ENCODE assay signal across 14 cellular contexts in genomic region chr9:23563497-23563896, GRCh38.
"Had no signal": no experiment of that assay in that cellular context is flagged by ENCODE, and none has a peak within 500 bp of the region (broad histone marks: within the 10 kb centered on the region; RNA-seq: fewer than 3 reads in every experiment).

No MANE protein-coding gene starts in this region.

- H3K27me3 Mint-ChIP-seq: activated CD4-positive, alpha-beta memory T cell treated with anti-CD3 and anti-CD28 coated beads, Interleukin-2, amount 10 ng/mL, durations not matched to agents 7 days and 5 days; activated CD4-positive, alpha-beta T cell treated with anti-CD3 and anti-CD28 coated beads for 36 hours; activated naive CD8-positive, alpha-beta T cell treated with anti-CD3 and anti-CD28 coated beads, Interleukin-2, amount 10 ng/mL, durations not matched to agents 7 days and 5 days; central memory CD8-positive, alpha-beta T cell; naive thymus-derived CD8-positive, alpha-beta T cell; T-cell had no signal

- H3K36me3 ChIP-seq: ascending aorta, thyroid gland, WERI-Rb-1 had no signal

- H3K36me3 Mint-ChIP-seq: activated naive CD8-positive, alpha-beta T cell treated with anti-CD3 and anti-CD28 coated beads, Interleukin-2, amount 10 ng/mL, durations not matched to agents 7 days and 5 days; T-cell had no signal

- H3K9me3 ChIP-seq: ascending aorta, thyroid gland had no signal

- H3K4me3 ChIP-seq: ascending aorta, thyroid gland had no signal

- H3K4me1 ChIP-seq: ascending aorta, thyroid gland had no signal

- H3K27ac Mint-ChIP-seq: activated CD4-positive, alpha-beta memory T cell treated with anti-CD3 and anti-CD28 coated beads, Interleukin-2, amount 10 ng/mL, durations not matched to agents 7 days and 5 days; activated CD4-positive, alpha-beta T cell treated with anti-CD3 and anti-CD28 coated beads for 36 hours; activated naive CD8-positive, alpha-beta T cell treated with anti-CD3 and anti-CD28 coated beads, Interleukin-2, amount 10 ng/mL, durations not matched to agents 7 days and 5 days; naive thymus-derived CD8-positive, alpha-beta T cell; T-cell had no signal

- H3K27ac ChIP-seq: ascending aorta, thyroid gland, WERI-Rb-1 had no signal

- H3K27me3 ChIP-seq: ascending aorta, thyroid gland had no signal

- DNase-seq: activated CD4-positive, alpha-beta memory T cell treated with anti-CD3 and anti-CD28 coated beads, Interleukin-2, amount 10 ng/mL, durations not matched to agents 7 days and 5 days; activated CD4-positive, alpha-beta T cell treated with anti-CD3 and anti-CD28 coated beads for 36 hours; activated CD8-positive, alpha-beta memory T cell treated with anti-CD3 and anti-CD28 coated beads, Interleukin-2, amount 50 U/mL, for 48 hours; activated naive CD8-positive, alpha-beta T cell treated with anti-CD3 and anti-CD28 coated beads, Interleukin-2, amount 10 ng/mL, durations not matched to agents 7 days and 5 days; cortex of kidney; effector CD8-positive, alpha-beta T cell; naive thymus-derived CD8-positive, alpha-beta T cell; nucleus accumbens; T-cell; T1000; thyroid gland; WERI-Rb-1 had no signal

- H3K4me1 Mint-ChIP-seq: activated CD4-positive, alpha-beta memory T cell treated with anti-CD3 and anti-CD28 coated beads, Interleukin-2, amount 10 ng/mL, durations not matched to agents 7 days and 5 days; activated CD4-positive, alpha-beta T cell treated with anti-CD3 and anti-CD28 coated beads for 36 hours; activated naive CD8-positive, alpha-beta T cell treated with anti-CD3 and anti-CD28 coated beads, Interleukin-2, amount 10 ng/mL, durations not matched to agents 7 days and 5 days; central memory CD8-positive, alpha-beta T cell; naive thymus-derived CD8-positive, alpha-beta T cell; T-cell had no signal

- ATAC-seq: activated CD4-positive, alpha-beta T cell treated with anti-CD3 and anti-CD28 coated beads for 36 hours; naive thymus-derived CD8-positive, alpha-beta T cell; T-cell had no signal

- H3K9me3 Mint-ChIP-seq: activated naive CD8-positive, alpha-beta T cell treated with anti-CD3 and anti-CD28 coated beads, Interleukin-2, amount 10 ng/mL, durations not matched to agents 7 days and 5 days had no signal

- H3K4me3 Mint-ChIP-seq: activated CD4-positive, alpha-beta memory T cell treated with anti-CD3 and anti-CD28 coated beads, Interleukin-2, amount 10 ng/mL, durations not matched to agents 7 days and 5 days; activated CD4-positive, alpha-beta T cell treated with anti-CD3 and anti-CD28 coated beads for 36 hours; activated naive CD8-positive, alpha-beta T cell treated with anti-CD3 and anti-CD28 coated beads, Interleukin-2, amount 10 ng/mL, durations not matched to agents 7 days and 5 days; central memory CD8-positive, alpha-beta T cell; naive thymus-derived CD8-positive, alpha-beta T cell; T-cell had no signal
